Comparison of ENCODE assay signal across 11 cellular contexts in the genomic region with DNA sequence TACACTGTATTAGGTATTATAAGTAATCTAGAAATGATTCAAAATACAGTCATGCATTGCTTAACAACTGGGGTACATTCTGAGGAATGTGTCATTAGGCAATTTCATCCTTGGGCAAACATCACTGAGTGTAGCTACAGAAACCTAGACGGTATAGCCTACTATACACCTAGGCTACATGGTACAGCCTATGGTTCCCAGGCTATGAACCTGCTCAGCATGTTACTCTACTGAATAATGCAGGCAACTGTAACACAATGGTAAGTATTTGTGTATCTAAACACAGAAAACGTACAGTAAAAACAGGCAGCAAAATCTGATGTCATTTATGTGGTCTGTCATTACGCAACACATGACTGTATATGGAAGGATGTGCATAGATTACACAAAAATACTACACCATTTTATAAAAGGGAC.
DNase-seq lines count a peak whose midpoint lies in the region; ATAC-seq, FAIRE-seq and TF ChIP-seq lines count a peak whose summit lies in the region.
"Had no signal": no experiment of that assay in that cellular context is flagged by ENCODE, and none has a peak within 500 bp of the region (broad histone marks: within the 10 kb centered on the region; RNA-seq: fewer than 3 reads in every experiment).

No MANE protein-coding gene starts in this region.

- no peaks in the 10 kb centered on the region for H3K9me3 ChIP-seq in gastrocnemius medialis

- no peak overlapping the region for H3K27ac ChIP-seq in gastrocnemius medialis
- H3K27ac ChIP-seq: C4-2B had no signal

- no peak for TF ChIP-seq POLR2A in H54 (IDR thresholded peaks at IDR 0.05; ENCODE audit: low read depth, low read length)
- no peak for TF ChIP-seq POLR2A in gastrocnemius medialis (IDR thresholded peaks at IDR 0.05)

- H3K4me1 Mint-ChIP-seq in T-cell, result peaks cover 91 to 93% (median 92%) of the 10 kb centered on the region in 3 donors

- no peaks in the 10 kb centered on the region for H3K27me3 Mint-ChIP-seq in T-cell

- H3K27me3 ChIP-seq in gastrocnemius medialis, result no peaks in the 10 kb centered on the region
- H3K27me3 ChIP-seq: dorsolateral prefrontal cortex had no signal

- peak; percentile 65 for DNase-seq in ACHN
- no peak for DNase-seq in H54 (ENCODE audit: insufficient read length, low spot score)
- no peak for DNase-seq in T-cell
- peak; percentile 72 to 85 for DNase-seq in foreskin fibroblast
- no peak for DNase-seq in AG08395 (ENCODE audit: low spot score)
- DNase-seq in ecto neural progenitor cell (ENCODE audit: low spot score), result no peak
- DNase-seq in gastrocnemius medialis, result no peak
- DNase-seq: dorsolateral prefrontal cortex, NCI-H2081 had no signal

- H3K4me3 ChIP-seq in foreskin fibroblast (ENCODE audit: low read depth in 1 of 2, low read length in 2 of 2) (no peak overlapping the region), gastrocnemius medialis (no peak overlapping the region)
- H3K4me3 ChIP-seq: dorsolateral prefrontal cortex had no signal

- peak overlapping the region in 1 of 3 donors; percentile 32 for H3K4me3 Mint-ChIP-seq in T-cell

- in situ Hi-C loops in ACHN (cut with HindIII; ENCODE audit: low pct_ligation_motif_present, low pct_unique_long_range_greater_than_20kb, low sequenced_read_pairs) (no loop called here), gastrocnemius medialis (cut with MboI; ENCODE audit: low sequenced_read_pairs in 4 of 4) (no loop called here)

- no peaks in the 10 kb centered on the region for H3K36me3 ChIP-seq in gastrocnemius medialis

- H3K27ac Mint-ChIP-seq in T-cell, result peak overlapping the region; percentile 60 to 72

- peak in 2 of 4 experiments; percentile 26 to 38 for ATAC-seq in T-cell (replicated peaks in 1 of 4)
- no peak for ATAC-seq in gastrocnemius medialis
- ATAC-seq in GM18909 (IDR thresholded peaks at IDR 0.05; ENCODE audit: poor library complexity, unreplicated experiment), result no peak

- intact Hi-C loops in gastrocnemius medialis (cut with DNase I; ENCODE audit: low total_unique reads), result no loop called here

- CTCF ChIA-PET in T-cell (lab: Charles Lee), result no interaction called here

- POLR2A ChIA-PET in T-cell (lab: Charles Lee), result interaction anchor here in 1 of 2 donors (1.1 kb wide), 1 partner anchor 9 kb away, joined by 6 read pairs; no protein-coding TSS in a partner anchor

- TF ChIP-seq CTCF in foreskin fibroblast (IDR thresholded peaks at IDR 0.05; ENCODE audit: low read depth, low read length) (no peak), gastrocnemius medialis (IDR thresholded peaks at IDR 0.05 in 4 of 5, conservative IDR thresholded peaks at IDR 0.05 in 1 of 5) (no peak)

- H3K36me3 Mint-ChIP-seq in T-cell, result peaks cover 36% of the 10 kb centered on the region

- peaks cover 6 to 18% of the 10 kb centered on the region in 2 donors for H3K4me1 ChIP-seq in gastrocnemius medialis

- peak; percentile 92 for FAIRE-seq in H54 (lab: Jason Lieb, UNC)

- no peaks in the 10 kb centered on the region for H3K9me3 Mint-ChIP-seq in T-cell

Comparison
In these comparisons a context has a peak if more than half of its experiments do, and no peak if none do; other contexts are left out.
1. DNase-seq: peak in ACHN (single experiment) and foreskin fibroblast (2 of 2); none in H54 (single experiment), T-cell (0 of 34), AG08395 (single experiment), ecto neural progenitor cell (single experiment) and gastrocnemius medialis (0 of 2).